1 cellular context compared by ENCODE assay signal in genomic region chr1:6447818-6448748, GRCh38.
A peak's percentile ranks its signal among the peaks of the same experiment; 100 is the strongest.
TF ChIP-seq lines count a peak whose summit lies in the region.

No MANE protein-coding gene starts in this region.

TF ChIP-seq in GM12878, 131 proteins besides CTCF, POLR2A, EP300 and RAD21:
- TF ChIP-seq ZNF622 (IDR thresholded peaks at IDR 0.05) (no peak), SUZ12 (IDR thresholded peaks at IDR 0.05; ENCODE audit: unreplicated experiment) (peak; percentile 24)
TF ChIP-seq in GM12878: peak in this region for 1.
